1 cellular context compared by ENCODE assay signal in genomic region chr17:50640701-50641338, GRCh38.
TF ChIP-seq lines count a peak whose summit lies in the region.

No MANE protein-coding gene starts in this region.

TF ChIP-seq in K562, 482 proteins besides CTCF, POLR2A, EP300 and RAD21 (continued from another document and continues in another):
- peak; percentile 64; the same call in 1 of the 2 replicates for TF ChIP-seq MGA (IDR thresholded peaks at IDR 0.05)
- TF ChIP-seq KLF1 (tag; IDR thresholded peaks at IDR 0.05) = no peak
- peak; percentile 28; the same call in 1 of the 2 replicates for TF ChIP-seq ZNF592 (IDR thresholded peaks at IDR 0.05)
- TF ChIP-seq ID3 (CRISPR knock-in tag; IDR thresholded peaks at IDR 0.05) = no peak
- 0 out of 2 replicates have a peak, but pooled peaks have one; percentile 56 for TF ChIP-seq ID3 (tag; IDR thresholded peaks at IDR 0.05)
- 0 out of 2 replicates have a peak, but pooled peaks have one; percentile 18 for TF ChIP-seq ZNF589 (CRISPR knock-in tag; IDR thresholded peaks at IDR 0.05; ENCODE audit: low read depth)
- TF ChIP-seq HDAC8 (tag; IDR thresholded peaks at IDR 0.05) = no peak
- TF ChIP-seq TARDBP (IDR thresholded peaks at IDR 0.05) = peak; percentile 55; the same call in 1 of the 2 replicates
- TF ChIP-seq RCOR1 (IDR thresholded peaks at IDR 0.05; ENCODE audit: borderline replicate concordance in 1 of 2, low read depth in 2 of 2, low read length in 2 of 2) = peak in 1 of 2 experiments; percentile 80; a peak in 3 of 4 replicates
- TF ChIP-seq HES1 (IDR thresholded peaks at IDR 0.05; ENCODE audit: low read depth) = peak; percentile 77
- no peak for TF ChIP-seq RBM22 (IDR thresholded peaks at IDR 0.05; ENCODE audit: low read depth, low read length, poor library complexity, severe bottlenecking)
- peak; percentile 76 for TF ChIP-seq USF1 (CRISPR knock-in tag; IDR thresholded peaks at IDR 0.05)
- TF ChIP-seq ETV1 (tag; conservative IDR thresholded peaks at IDR 0.05; ENCODE audit: low read depth) = no peak
- no peak for TF ChIP-seq ESRRB (CRISPR knock-in tag; IDR thresholded peaks at IDR 0.05; ENCODE audit: borderline replicate concordance)
- peak; percentile 53; the same call in 1 of the 2 replicates for TF ChIP-seq PHF21A (IDR thresholded peaks at IDR 0.05; ENCODE audit: borderline replicate concordance, low read depth)
- TF ChIP-seq ELF1 (tag; IDR thresholded peaks at IDR 0.05) = no peak
- TF ChIP-seq IRF2 (CRISPR knock-in tag; IDR thresholded peaks at IDR 0.05) = no peak
- TF ChIP-seq HNRNPH1 (optimal IDR thresholded peaks at IDR 0.05; ENCODE audit: low read depth, low read length) = no peak
- TF ChIP-seq VEZF1 (CRISPR knock-in tag; IDR thresholded peaks at IDR 0.05) = peak; percentile 75
- peak in 1 of 2 experiments; percentile 44; a peak in 1 of 4 replicates for TF ChIP-seq TRIM24 (IDR thresholded peaks at IDR 0.05)
- peak; percentile 32; the same call in 1 of the 2 replicates for TF ChIP-seq FOXJ2 (tag; IDR thresholded peaks at IDR 0.05)
- TF ChIP-seq MAZ (CRISPR knock-in tag; conservative IDR thresholded peaks at IDR 0.05 in 1 of 2, IDR thresholded peaks at IDR 0.05 in 1 of 2) = peak in 1 of 2 experiments; percentile 59; a peak in 3 of 4 replicates
- no peak for TF ChIP-seq CREM (IDR thresholded peaks at IDR 0.05; ENCODE audit: low read depth)
- TF ChIP-seq CTBP1 (IDR thresholded peaks at IDR 0.05; ENCODE audit: borderline replicate concordance) = peak; percentile 88
- peak; percentile 34; the same call in 1 of the 2 replicates for TF ChIP-seq ZNF766 (CRISPR knock-in tag; conservative IDR thresholded peaks at IDR 0.05)
- no peak for TF ChIP-seq TRIM25 (IDR thresholded peaks at IDR 0.05; ENCODE audit: borderline replicate concordance)
- TF ChIP-seq TAL1 (IDR thresholded peaks at IDR 0.05) = peak; percentile 68
- peak; percentile 84 for TF ChIP-seq RFX1 (IDR thresholded peaks at IDR 0.05)
- TF ChIP-seq AFF1 (IDR thresholded peaks at IDR 0.05; ENCODE audit: low read depth in 1 of 2, partially characterized antibody in 2 of 2) = no peak
